ENCODE assay signal across 1 cellular context in genomic region chr7:106112118-106112971, GRCh38.
TF ChIP-seq lines count a peak whose summit lies in the region.

Gene SYPL1, minus strand, starts transcription at chr7:106112312. Its CDS starts 104 bp downstream, at chr7:106112208.

TF ChIP-seq in HepG2, 621 proteins besides CTCF, POLR2A, EP300 and RAD21 (continued from another document and continues in another):
- TF ChIP-seq GMEB1 (CRISPR knock-in tag; IDR thresholded peaks at IDR 0.05; ENCODE audit: borderline replicate concordance) = peak; percentile 55; the same call in 1 of the 2 replicates
- TF ChIP-seq GABPB1 (CRISPR knock-in tag; IDR thresholded peaks at IDR 0.05) = peak; percentile 87
- TF ChIP-seq GTF2F1 (IDR thresholded peaks at IDR 0.05; ENCODE audit: low read length) = no peak
- TF ChIP-seq CREBL2 (CRISPR knock-in tag; IDR thresholded peaks at IDR 0.05; ENCODE audit: borderline replicate concordance) = no peak
- TF ChIP-seq, protein P1, sequence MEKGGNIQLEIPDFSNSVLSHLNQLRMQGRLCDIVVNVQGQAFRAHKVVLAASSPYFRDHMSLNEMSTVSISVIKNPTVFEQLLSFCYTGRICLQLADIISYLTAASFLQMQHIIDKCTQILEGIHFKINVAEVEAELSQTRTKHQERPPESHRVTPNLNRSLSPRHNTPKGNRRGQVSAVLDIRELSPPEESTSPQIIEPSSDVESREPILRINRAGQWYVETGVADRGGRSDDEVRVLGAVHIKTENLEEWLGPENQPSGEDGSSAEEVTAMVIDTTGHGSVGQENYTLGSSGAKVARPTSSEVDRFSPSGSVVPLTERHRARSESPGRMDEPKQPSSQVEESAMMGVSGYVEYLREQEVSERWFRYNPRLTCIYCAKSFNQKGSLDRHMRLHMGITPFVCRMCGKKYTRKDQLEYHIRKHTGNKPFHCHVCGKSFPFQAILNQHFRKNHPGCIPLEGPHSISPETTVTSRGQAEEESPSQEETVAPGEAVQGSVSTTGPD (CRISPR knock-in tag; IDR thresholded peaks at IDR 0.05) = no peak
- no peak for TF ChIP-seq RBAK (CRISPR knock-in tag; IDR thresholded peaks at IDR 0.05)
- no peak for TF ChIP-seq REL (CRISPR knock-in tag; conservative IDR thresholded peaks at IDR 0.05)
- no peak for TF ChIP-seq ZNF451 (CRISPR knock-in tag; IDR thresholded peaks at IDR 0.05)
- TF ChIP-seq, protein P2, sequence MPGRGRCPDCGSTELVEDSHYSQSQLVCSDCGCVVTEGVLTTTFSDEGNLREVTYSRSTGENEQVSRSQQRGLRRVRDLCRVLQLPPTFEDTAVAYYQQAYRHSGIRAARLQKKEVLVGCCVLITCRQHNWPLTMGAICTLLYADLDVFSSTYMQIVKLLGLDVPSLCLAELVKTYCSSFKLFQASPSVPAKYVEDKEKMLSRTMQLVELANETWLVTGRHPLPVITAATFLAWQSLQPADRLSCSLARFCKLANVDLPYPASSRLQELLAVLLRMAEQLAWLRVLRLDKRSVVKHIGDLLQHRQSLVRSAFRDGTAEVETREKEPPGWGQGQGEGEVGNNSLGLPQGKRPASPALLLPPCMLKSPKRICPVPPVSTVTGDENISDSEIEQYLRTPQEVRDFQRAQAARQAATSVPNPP (CRISPR knock-in tag; IDR thresholded peaks at IDR 0.05) = no peak
- TF ChIP-seq SOX13 (IDR thresholded peaks at IDR 0.05) = no peak
- no peak for TF ChIP-seq SOX13 (CRISPR knock-in tag; conservative IDR thresholded peaks at IDR 0.05 in 1 of 2, IDR thresholded peaks at IDR 0.05 in 1 of 2)
- no peak for TF ChIP-seq AHDC1 (CRISPR knock-in tag; IDR thresholded peaks at IDR 0.05; ENCODE audit: borderline replicate concordance)
- TF ChIP-seq, protein P3, sequence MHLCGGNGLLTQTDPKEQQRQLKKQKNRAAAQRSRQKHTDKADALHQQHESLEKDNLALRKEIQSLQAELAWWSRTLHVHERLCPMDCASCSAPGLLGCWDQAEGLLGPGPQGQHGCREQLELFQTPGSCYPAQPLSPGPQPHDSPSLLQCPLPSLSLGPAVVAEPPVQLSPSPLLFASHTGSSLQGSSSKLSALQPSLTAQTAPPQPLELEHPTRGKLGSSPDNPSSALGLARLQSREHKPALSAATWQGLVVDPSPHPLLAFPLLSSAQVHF (CRISPR knock-in tag; IDR thresholded peaks at IDR 0.05) = peak; percentile 47; the same call in 1 of the 2 replicates
- TF ChIP-seq ZNF253 (CRISPR knock-in tag; IDR thresholded peaks at IDR 0.05; ENCODE audit: borderline replicate concordance) = no peak
- TF ChIP-seq, protein P4, sequence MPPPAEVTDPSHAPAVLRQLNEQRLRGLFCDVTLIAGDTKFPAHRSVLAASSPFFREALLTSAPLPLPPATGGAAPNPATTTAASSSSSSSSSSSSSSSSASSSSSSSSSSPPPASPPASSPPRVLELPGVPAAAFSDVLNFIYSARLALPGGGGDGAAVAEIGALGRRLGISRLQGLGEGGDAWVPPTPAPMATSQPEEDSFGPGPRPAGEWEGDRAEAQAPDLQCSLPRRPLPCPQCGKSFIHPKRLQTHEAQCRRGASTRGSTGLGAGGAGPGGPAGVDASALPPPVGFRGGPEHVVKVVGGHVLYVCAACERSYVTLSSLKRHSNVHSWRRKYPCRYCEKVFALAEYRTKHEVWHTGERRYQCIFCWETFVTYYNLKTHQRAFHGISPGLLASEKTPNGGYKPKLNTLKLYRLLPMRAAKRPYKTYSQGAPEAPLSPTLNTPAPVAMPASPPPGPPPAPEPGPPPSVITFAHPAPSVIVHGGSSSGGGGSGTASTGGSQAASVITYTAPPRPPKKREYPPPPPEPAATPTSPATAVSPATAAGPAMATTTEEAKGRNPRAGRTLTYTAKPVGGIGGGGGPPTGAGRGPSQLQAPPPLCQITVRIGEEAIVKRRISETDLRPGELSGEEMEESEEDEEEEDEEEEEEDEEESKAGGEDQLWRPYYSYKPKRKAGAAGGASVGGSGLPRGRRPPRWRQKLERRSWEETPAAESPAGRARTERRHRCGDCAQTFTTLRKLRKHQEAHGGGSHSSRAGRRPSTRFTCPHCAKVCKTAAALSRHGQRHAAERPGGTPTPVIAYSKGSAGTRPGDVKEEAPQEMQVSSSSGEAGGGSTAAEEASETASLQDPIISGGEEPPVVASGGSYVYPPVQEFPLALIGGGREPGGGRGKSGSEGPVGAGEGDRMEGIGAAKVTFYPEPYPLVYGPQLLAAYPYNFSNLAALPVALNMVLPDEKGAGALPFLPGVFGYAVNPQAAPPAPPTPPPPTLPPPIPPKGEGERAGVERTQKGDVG (CRISPR knock-in tag; IDR thresholded peaks at IDR 0.05; ENCODE audit: borderline replicate concordance) = no peak
- no peak for TF ChIP-seq ZNF652 (CRISPR knock-in tag; IDR thresholded peaks at IDR 0.05; ENCODE audit: borderline replicate concordance, low read depth)
- TF ChIP-seq FLYWCH1 (CRISPR knock-in tag; IDR thresholded peaks at IDR 0.05) = no peak
- TF ChIP-seq RFX1 (IDR thresholded peaks at IDR 0.05) = no peak
- peak; percentile 81 for TF ChIP-seq TOPORS (CRISPR knock-in tag; IDR thresholded peaks at IDR 0.05)
- 0 out of 2 replicates have a peak, but pooled peaks have one; percentile 80 for TF ChIP-seq ZNF230 (CRISPR knock-in tag; IDR thresholded peaks at IDR 0.05)
- no peak for TF ChIP-seq ATF7 (IDR thresholded peaks at IDR 0.05)
- no peak for TF ChIP-seq ATF7 (CRISPR knock-in tag; IDR thresholded peaks at IDR 0.05)
- peak; percentile 44; the same call in 1 of the 2 replicates for TF ChIP-seq NR2C2 (CRISPR knock-in tag; IDR thresholded peaks at IDR 0.05; ENCODE audit: borderline replicate concordance)
- no peak for TF ChIP-seq RORA (CRISPR knock-in tag; IDR thresholded peaks at IDR 0.05)
- 0 out of 2 replicates have a peak, but pooled peaks have one; percentile 4 for TF ChIP-seq FOXA3 (CRISPR knock-in tag; IDR thresholded peaks at IDR 0.05)
- peak; percentile 84 for TF ChIP-seq POLR2G (IDR thresholded peaks at IDR 0.05; ENCODE audit: low read depth, low read length)
- no peak for TF ChIP-seq GTF3A (CRISPR knock-in tag; conservative IDR thresholded peaks at IDR 0.05)
- no peak for TF ChIP-seq NCOR1 (IDR thresholded peaks at IDR 0.05; ENCODE audit: borderline replicate concordance, low read length)
- no peak for TF ChIP-seq KLF13 (CRISPR knock-in tag; IDR thresholded peaks at IDR 0.05)
- TF ChIP-seq E2F5 (CRISPR knock-in tag; conservative IDR thresholded peaks at IDR 0.05) = no peak
- no peak for TF ChIP-seq PTBP1 (IDR thresholded peaks at IDR 0.05; ENCODE audit: low read depth, low read length, poor library complexity, severe bottlenecking)
- TF ChIP-seq CSRNP1 (CRISPR knock-in tag; IDR thresholded peaks at IDR 0.05) = no peak
- TF ChIP-seq ZNF770 (CRISPR knock-in tag; IDR thresholded peaks at IDR 0.05) = no peak
- no peak for TF ChIP-seq ZNF724P (CRISPR knock-in tag; IDR thresholded peaks at IDR 0.05; ENCODE audit: borderline replicate concordance)
- no peak; the same call in none of the 2 replicates for TF ChIP-seq POGK (CRISPR knock-in tag; conservative IDR thresholded peaks at IDR 0.05)
- no peak for TF ChIP-seq PAX8 (CRISPR knock-in tag; IDR thresholded peaks at IDR 0.05; ENCODE audit: borderline replicate concordance)
